Comparison of ENCODE assay signal across 36 cellular contexts in genomic region chr1:173682174-173682573, GRCh38. TPM values are rescaled to one million over a fixed set of nuclear protein-coding genes. Genes with fewer than 3 reads are reported as not detected.
DNase-seq lines count a peak whose midpoint lies in the region; ATAC-seq lines count a peak whose summit lies in the region.
"Had no signal": no experiment of that assay in that cellular context is flagged by ENCODE, and none has a peak within 500 bp of the region (broad histone marks: within the 10 kb centered on the region; RNA-seq: fewer than 3 reads in every experiment).

No MANE protein-coding gene starts in this region.

- H3K14ac ChIP-seq in neuronal stem cell (ENCODE audit: low read length) = no peak overlapping the region

- H4K91ac ChIP-seq in neuronal stem cell (ENCODE audit: low read depth, low read length, poor library complexity) = no peak overlapping the region

- in situ Hi-C loops in GM23248 (cut with MboI) = no loop called here

- H3K27ac Mint-ChIP-seq in T-helper 17 cell = no peak overlapping the region
- H3K27ac Mint-ChIP-seq: activated CD4-positive, alpha-beta memory T cell treated with anti-CD3 and anti-CD28 coated beads, Interleukin-2, amount 10 ng/mL, durations not matched to agents 7 days and 5 days; activated naive CD4-positive, alpha-beta T cell treated with anti-CD3 and anti-CD28 coated beads for 36 hours; T-helper 1 cell treated with Interleukin-12 subunit alpha and Interleukin-12 subunit beta and Interleukin-4 antibody, amounts not matched to agents 30 μg/mL and 1 μg/mL, for 36 hours had no signal

- ATAC-seq in T-helper 17 cell (no peak), GM19328 (IDR thresholded peaks at IDR 0.05; ENCODE audit: unreplicated experiment) (no peak), HG02870 (IDR thresholded peaks at IDR 0.05; ENCODE audit: unreplicated experiment) (no peak)
- ATAC-seq: pancreas had no signal

- DNase-seq in T-helper 17 cell (no peak), fibroblast of gingiva (ENCODE audit: low read depth) (peak; percentile 55), neuronal stem cell (ENCODE audit: low spot score) (no peak), NCI-H187 (lab: John Stamatoyannopoulos, UW) (no peak), GM23248 (no peak)
- DNase-seq: activated CD4-positive, alpha-beta memory T cell treated with anti-CD3 and anti-CD28 coated beads, Interleukin-2, amount 10 ng/mL, durations not matched to agents 7 days and 5 days; activated CD4-positive, alpha-beta T cell treated with anti-CD3 and anti-CD28 coated beads for 1 hour; activated CD8-positive, alpha-beta memory T cell treated with anti-CD3 and anti-CD28 coated beads, Interleukin-2, amount 50 U/mL, for 4 hours; activated naive CD4-positive, alpha-beta T cell treated with anti-CD3 and anti-CD28 coated beads for 36 hours; amniotic stem cell; cerebellar nuclear complex; DMS79; esophagus squamous epithelium; GDM1; Karpas-422; NCI-H1436; NCI-H2081 treated with DMSO at 0.1 percent for 48 hours; NCI-H345; NCI-H748 treated with DMSO at 0.1 percent for 48 hours; pancreas; retina; SK-N-SH; small intestine; stimulated activated naive CD4-positive, alpha-beta T cell had no signal

- H3K4me3 ChIP-seq in HUES48 (ENCODE audit: low read depth, low read length) (peak overlapping the region; percentile 14; the same call in 1 of the 2 replicates), neuronal stem cell (ENCODE audit: low read length in 2 of 2) (no peak overlapping the region), GM23248 (no peak overlapping the region)
- H3K4me3 ChIP-seq: esophagus squamous epithelium, hepatocyte, lung, pancreas had no signal

- H2BK15ac ChIP-seq in neuronal stem cell (ENCODE audit: low read length) = no peak overlapping the region

- H3K9ac ChIP-seq in HUES48 (ENCODE audit: low read depth, low read length) = peak overlapping the region; percentile 2; the same call in 1 of the 2 replicates
- H3K9ac ChIP-seq in neuronal stem cell (ENCODE audit: low read depth, low read length, poor library complexity) = no peak overlapping the region
- H3K9ac ChIP-seq in GM23248 = no peak overlapping the region
- H3K9ac ChIP-seq: SK-N-SH had no signal

- H3K36me3 Mint-ChIP-seq in T-helper 17 cell (ENCODE audit: low read depth) = peaks cover 2% of the 10 kb centered on the region
- H3K36me3 Mint-ChIP-seq: brain had no signal

- H3K9me3 ChIP-seq in HUES48 (ENCODE audit: control insufficient read depth, insufficient read depth, low read length) (no peaks in the 10 kb centered on the region), T-helper 17 cell (ENCODE audit: control insufficient read depth, low read length, poor library complexity, severe bottlenecking) (no peaks in the 10 kb centered on the region), neuronal stem cell (replicated peaks in 1 of 2; ENCODE audit: control insufficient read depth in 2 of 2, insufficient read depth in 1 of 2, low read depth in 1 of 2, low read length in 2 of 2) (no peaks in the 10 kb centered on the region), GM23248 (ENCODE audit: low read depth) (no peaks in the 10 kb centered on the region)
- H3K9me3 ChIP-seq: esophagus squamous epithelium, pancreas, SK-N-SH had no signal

- H3K36me3 ChIP-seq in HUES48 (ENCODE audit: control insufficient read depth, insufficient read depth, low read length) (no peaks in the 10 kb centered on the region), neuronal stem cell (replicated peaks in 1 of 2; ENCODE audit: control insufficient read depth in 2 of 2, insufficient read depth in 2 of 2, low read length in 2 of 2) (no peaks in the 10 kb centered on the region), GM23248 (ENCODE audit: low read depth) (no peaks in the 10 kb centered on the region)
- H3K36me3 ChIP-seq: esophagus squamous epithelium, pancreas had no signal

- no peak overlapping the region for H2BK12ac ChIP-seq in neuronal stem cell (ENCODE audit: low read length)

- H2BK5ac ChIP-seq in neuronal stem cell (ENCODE audit: low read length) = no peak overlapping the region

- H3F3A ChIP-seq in GM23248 (ENCODE audit: insufficient read depth) = no peaks in the 10 kb centered on the region

- no peak overlapping the region for H2BK120ac ChIP-seq in neuronal stem cell (ENCODE audit: low read depth, low read length)

- H3K18ac ChIP-seq in neuronal stem cell (ENCODE audit: low read length) = no peak overlapping the region

- no peaks in the 10 kb centered on the region for H3K27me3 ChIP-seq in HUES48 (ENCODE audit: control insufficient read depth, insufficient read depth, low read length)
- no peaks in the 10 kb centered on the region for H3K27me3 ChIP-seq in neuronal stem cell (ENCODE audit: control insufficient read depth in 3 of 3, insufficient read depth in 3 of 3, low read depth in 1 of 3, low read length in 3 of 3)
- no peaks in the 10 kb centered on the region for H3K27me3 ChIP-seq in GM23248 (replicated peaks; ENCODE audit: insufficient read depth)
- H3K27me3 ChIP-seq: esophagus squamous epithelium, hepatocyte, pancreas had no signal

- peaks cover 16% of the 10 kb centered on the region for H3K4me1 ChIP-seq in HUES48 (ENCODE audit: control insufficient read depth, insufficient read depth, low read length)
- no peaks in the 10 kb centered on the region for H3K4me1 ChIP-seq in neuronal stem cell (ENCODE audit: control insufficient read depth in 2 of 2, insufficient read depth in 1 of 2, low read depth in 1 of 2, low read length in 2 of 2)
- no peaks in the 10 kb centered on the region for H3K4me1 ChIP-seq in GM23248 (ENCODE audit: insufficient read depth)
- H3K4me1 ChIP-seq: esophagus squamous epithelium, pancreas had no signal

- H3K23ac ChIP-seq in neuronal stem cell (ENCODE audit: low read depth, low read length, poor library complexity) = no peak overlapping the region

- H3K9me2 ChIP-seq in GM23248 (ENCODE audit: insufficient read depth) = no peaks in the 10 kb centered on the region
- H3K9me2 ChIP-seq: SK-N-SH had no signal

- H3K27ac ChIP-seq in HUES48 (ENCODE audit: low read depth, low read length) (peak overlapping the region; percentile 4), neuronal stem cell (replicated peaks; ENCODE audit: low read length) (no peak overlapping the region), GM23248 (no peak overlapping the region)
- H3K27ac ChIP-seq: C4-2B, esophagus squamous epithelium, hepatocyte, pancreas had no signal

- H3K4me3 Mint-ChIP-seq in T-helper 17 cell = peak overlapping the region; percentile 19
- H3K4me3 Mint-ChIP-seq: activated CD4-positive, alpha-beta memory T cell treated with anti-CD3 and anti-CD28 coated beads, Interleukin-2, amount 10 ng/mL, durations not matched to agents 7 days and 5 days; activated naive CD4-positive, alpha-beta T cell treated with anti-CD3 and anti-CD28 coated beads for 36 hours; T-helper 1 cell treated with Interleukin-12 subunit alpha and Interleukin-12 subunit beta and Interleukin-4 antibody, amounts not matched to agents 30 μg/mL and 1 μg/mL, for 36 hours had no signal

- no peak overlapping the region for H2AK5ac ChIP-seq in neuronal stem cell (ENCODE audit: low read depth, low read length)

- H3K4ac ChIP-seq in neuronal stem cell (ENCODE audit: low read length) = no peak overlapping the region

- no peaks in the 10 kb centered on the region for H3K79me2 ChIP-seq in GM23248 (ENCODE audit: insufficient read depth)
- H3K79me2 ChIP-seq: hepatocyte had no signal

- no peaks in the 10 kb centered on the region for H3K27me3 Mint-ChIP-seq in T-helper 17 cell

- no peaks in the 10 kb centered on the region for H3K79me1 ChIP-seq in neuronal stem cell (ENCODE audit: low read depth, low read length)

- H2AFZ ChIP-seq in neuronal stem cell (ENCODE audit: low read length) (peak overlapping the region; percentile 45), GM23248 (no peak overlapping the region)
- H2AFZ ChIP-seq: hepatocyte had no signal

- no peaks in the 10 kb centered on the region for H3K4me1 Mint-ChIP-seq in T-helper 17 cell
- H3K4me1 Mint-ChIP-seq: activated CD4-positive, alpha-beta memory T cell treated with anti-CD3 and anti-CD28 coated beads, Interleukin-2, amount 10 ng/mL, durations not matched to agents 7 days and 5 days; brain had no signal

- H4K8ac ChIP-seq in neuronal stem cell (ENCODE audit: low read depth, low read length) = no peak overlapping the region

- H4K20me1 ChIP-seq in GM23248 (ENCODE audit: insufficient read depth) = no peaks in the 10 kb centered on the region

- H3K4me2 ChIP-seq in neuronal stem cell (ENCODE audit: insufficient read depth, low read length, poor library complexity, severe bottlenecking) = no peak overlapping the region
- H3K4me2 ChIP-seq in GM23248 (ENCODE audit: unreplicated experiment) = no peak overlapping the region
- H3K4me2 ChIP-seq: hepatocyte, SK-N-SH had no signal

RNA-seq across cellular contexts. Expression of gene ANKRD45, which starts 12.5 kb away (rescaled TPM):
- total RNA-seq in T-helper 17 cell = not detected
- 4.4 TPM for polyA plus RNA-seq in neuronal stem cell (2013, experiment 1 of 2)
- 4.8 TPM for polyA plus RNA-seq in neuronal stem cell (2013, experiment 2 of 2)
- total RNA-seq in GM23248 (2014; rRNA removed; shearing (Covaris generic)) = not detected in 2 replicates
- polyA plus RNA-seq in GM23248 (2016; fragmentation: Nextera tagmentation; extraction: Ambion mirVana) = 0.16 TPM in 1 of 2 replicates, not detected in the other
- total RNA-seq: activated CD4-positive, alpha-beta memory T cell treated with anti-CD3 and anti-CD28 coated beads, Interleukin-2, amount 10 ng/mL, durations not matched to agents 7 days and 5 days; activated naive CD4-positive, alpha-beta T cell treated with anti-CD3 and anti-CD28 coated beads for 36 hours; esophagus squamous epithelium had no signal

RNA-seq across cellular contexts. Expression of gene KLHL20, which starts 32.6 kb away (rescaled TPM):
- 10 to 100 TPM; 24.8 to 32.1 TPM for total RNA-seq in T-helper 17 cell
- 14.1 TPM for polyA plus RNA-seq in neuronal stem cell (2013, experiment 1 of 2)
- 14.2 TPM for polyA plus RNA-seq in neuronal stem cell (2013, experiment 2 of 2)
- total RNA-seq in GM23248 (2014; rRNA removed; shearing (Covaris generic)) = 25.5 and 27.9 TPM in 2 replicates
- polyA plus RNA-seq in GM23248 (2016; fragmentation: Nextera tagmentation; extraction: Ambion mirVana) = 19.2 and 22.7 TPM in 2 replicates

RNA-seq across cellular contexts. Expression of gene TEX50, which starts 47.0 kb away (rescaled TPM):
- not detected for total RNA-seq in T-helper 17 cell
- not detected for polyA plus RNA-seq in neuronal stem cell (2013, experiment 1 of 2)
- not detected for polyA plus RNA-seq in neuronal stem cell (2013, experiment 2 of 2)
- total RNA-seq in GM23248 (2014; rRNA removed; shearing (Covaris generic)) = not detected in 2 replicates
- not detected in 2 replicates for polyA plus RNA-seq in GM23248 (2016; fragmentation: Nextera tagmentation; extraction: Ambion mirVana)
- total RNA-seq: activated CD4-positive, alpha-beta memory T cell treated with anti-CD3 and anti-CD28 coated beads, Interleukin-2, amount 10 ng/mL, durations not matched to agents 7 days and 5 days; activated naive CD4-positive, alpha-beta T cell treated with anti-CD3 and anti-CD28 coated beads for 36 hours; dermis microvascular lymphatic vessel endothelial cell; esophagus squamous epithelium; hepatocyte; HT1080; lung; pancreas; ureter had no signal
- polyA plus RNA-seq: hepatocyte, lung, neural cell, pancreas, SK-N-SH, small intestine had no signal
